In the genomic region with DNA sequence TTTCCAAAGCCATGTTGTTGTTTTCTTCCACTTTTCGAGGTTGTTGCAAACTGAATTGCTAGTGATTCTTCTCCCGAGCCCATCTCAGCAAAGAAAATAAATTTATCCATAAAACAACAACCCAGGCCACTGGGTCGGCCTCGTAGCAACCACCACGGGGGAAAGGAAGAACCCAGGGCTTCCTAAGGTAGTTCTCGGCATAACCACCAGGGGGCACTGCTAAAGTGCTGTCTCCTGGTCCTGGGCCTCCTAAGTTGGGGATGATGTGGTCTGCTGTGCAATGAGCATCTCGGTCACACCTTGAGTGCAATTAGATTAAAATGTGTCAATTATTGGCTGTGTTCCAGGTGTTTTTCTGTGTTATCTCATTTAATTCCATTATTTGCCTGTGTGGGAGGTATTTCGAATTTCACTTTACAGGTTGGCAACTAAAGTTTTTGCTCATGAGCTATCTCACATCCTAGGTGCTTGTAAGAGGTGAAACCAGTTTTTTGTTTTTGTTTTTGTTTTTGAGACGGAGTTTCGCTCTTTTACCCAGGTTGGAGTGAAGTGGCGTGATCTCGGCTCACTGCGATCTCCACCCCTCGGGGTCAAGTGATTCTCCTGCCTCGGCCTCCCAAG, we compare ENCODE assay signal across 8 cellular contexts.
A peak's percentile ranks its signal among the peaks of the same experiment; 100 is the strongest.
DNase-seq lines count a peak whose midpoint lies in the region; ATAC-seq and TF ChIP-seq lines count a peak whose summit lies in the region.

No MANE protein-coding gene starts in this region.

- TF ChIP-seq CTCF in 22Rv1 (IDR thresholded peaks at IDR 0.05) (peak; percentile 92), GM12875 (IDR thresholded peaks at IDR 0.05; ENCODE audit: borderline replicate concordance, insufficient read depth, low read depth, low read length) (peak; percentile 92), dorsolateral prefrontal cortex (IDR thresholded peaks at IDR 0.05 in 54 of 56, conservative IDR thresholded peaks at IDR 0.05 in 2 of 56; ENCODE audit: low read depth in 1 of 56, partially characterized antibody in 56 of 56) (peak; percentile 36 to 85 (median 72))

- intact Hi-C loops in dorsolateral prefrontal cortex (cut with DNase I): loop anchor here in 1 of 2 donors (10.0 kb wide), 2 partner anchors 181 to 621 kb away; no protein-coding TSS in a partner anchor

- H3K27ac ChIP-seq in 22Rv1 (no peak overlapping the region), dorsolateral prefrontal cortex (no peak overlapping the region)

- peak; percentile 73 for DNase-seq in NCI-H1694 (lab: John Stamatoyannopoulos, UW)
- DNase-seq in activated CD4-positive, alpha-beta T cell treated with anti-CD3 and anti-CD28 coated beads for 48 hours: peak; percentile 79
- DNase-seq in dorsolateral prefrontal cortex: peak in 5 of 10 donors; percentile 28 to 62 (median 54)
- peak; percentile 48 for DNase-seq in midbrain (lab: John Stamatoyannopoulos, UW)
- peak; percentile 13 for DNase-seq in stromal cell of bone marrow (ENCODE audit: low read depth)

- H3K4me3 ChIP-seq in GM12875 (ENCODE audit: low read depth, low read length) (no peak overlapping the region), dorsolateral prefrontal cortex (no peak overlapping the region)

- no peaks in the 10 kb centered on the region for H3K27me3 ChIP-seq in dorsolateral prefrontal cortex

- ATAC-seq in HG02678 (IDR thresholded peaks at IDR 0.05; ENCODE audit: unreplicated experiment): peak; percentile 97
